In the genomic region with DNA sequence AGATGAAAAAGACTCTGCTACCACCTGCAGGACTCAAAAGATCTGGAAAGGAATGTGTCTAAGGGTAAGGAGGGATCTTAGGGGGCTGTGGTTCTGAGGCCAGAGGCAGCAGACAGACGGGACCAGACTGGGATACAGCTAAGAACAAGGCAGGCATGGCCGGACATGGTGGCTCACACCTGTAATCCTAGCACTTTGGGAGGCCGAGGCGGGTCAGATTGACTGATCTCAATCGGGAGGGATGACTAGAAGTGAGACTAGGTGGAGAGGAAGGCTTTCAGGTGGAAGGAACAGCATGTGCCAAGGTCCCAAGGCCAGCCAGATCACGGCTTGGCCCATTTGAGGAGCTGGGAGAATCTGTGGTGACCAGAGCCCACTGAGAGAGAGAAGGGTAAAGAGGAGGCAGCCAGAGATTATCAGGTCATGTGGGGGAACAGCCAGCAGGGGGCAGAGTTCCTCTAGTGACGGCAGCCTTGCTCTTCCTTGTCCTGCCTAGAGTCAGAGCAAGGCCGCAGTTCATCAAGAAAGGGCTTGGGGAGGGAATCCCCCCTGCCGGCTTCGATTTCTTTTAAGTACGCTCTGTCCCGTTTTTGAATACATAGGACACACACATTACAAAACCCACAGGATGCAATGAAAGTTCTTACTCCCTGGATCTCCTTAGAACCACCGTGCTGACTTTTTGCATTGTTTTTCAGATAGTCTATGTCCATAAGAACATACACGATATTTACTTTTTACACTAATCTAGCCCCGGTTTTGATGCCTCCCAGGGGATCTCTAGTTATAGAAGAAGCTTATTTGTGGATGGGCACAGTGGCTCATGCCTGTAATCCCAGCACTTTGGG, we compare ENCODE assay signal across 8 cellular contexts. TPM values are rescaled to one million over a fixed set of nuclear protein-coding genes. Genes with fewer than 3 reads are reported as not detected.
DNase-seq lines count a peak whose midpoint lies in the region; ATAC-seq and TF ChIP-seq lines count a peak whose summit lies in the region.

No MANE protein-coding gene starts in this region.

- intact Hi-C loops in MCF 10A (cut with micrococcal nuclease) = loop anchor here (1.0 to 5.0 kb wide), 6 partner anchors 36 to 1718 kb away; a partner anchor contains a TSS

- H2AFZ ChIP-seq in GM23338 = no peak overlapping the region

- no peak overlapping the region for H3K4me3 Mint-ChIP-seq in GM23338
- H3K4me3 Mint-ChIP-seq in MCF 10A (ENCODE audit: unreplicated experiment) = no peak overlapping the region

- H3K36me3 Mint-ChIP-seq in GM23338 (ENCODE audit: low read depth) (no peaks in the 10 kb centered on the region; the same call in 2 of the 3 replicates), MCF 10A (ENCODE audit: insufficient read depth, unreplicated experiment) (no peaks in the 10 kb centered on the region)

- POLR2A ChIA-PET in BJ (lab: Charles Lee) (interaction anchor here (0.6 kb wide), 2 partner anchors 43 to 584 kb away, joined by 4 to 9 read pairs; no protein-coding TSS in a partner anchor), MCF 10A (lab: Yijun Ruan, JAX) (interaction anchor here (1.1 to 10.8 kb wide), 8 partner anchors 40 to 83 kb away, joined by 3 to 299 read pairs (median 4); a partner anchor contains a TSS)

- H3K9me3 ChIP-seq in WERI-Rb-1 (ENCODE audit: severe bottlenecking) = no peaks in the 10 kb centered on the region

- no peak overlapping the region for H3K4me2 ChIP-seq in GM23338

- H3F3A ChIP-seq in GM23338 (replicated peaks; ENCODE audit: low read depth) = peaks cover 19% of the 10 kb centered on the region; the same call in 1 of the 2 replicates

- no TSS peak for BruUV-seq in MCF 10A (replicated peaks; lab: Mats Ljungman, UMichigan)

- H4K20me1 ChIP-seq in GM23338 (replicated peaks; ENCODE audit: insufficient read depth) = 0 out of 2 replicates have a peak, but pooled peaks cover 6% of the 10 kb centered on the region

- H3K4me1 Mint-ChIP-seq in GM23338 (peaks cover 28% of the 10 kb centered on the region), MCF 10A (ENCODE audit: insufficient read depth, unreplicated experiment) (peaks cover 32% of the 10 kb centered on the region)

- no peak overlapping the region for H3K27ac ChIP-seq in GM23338 (ENCODE audit: low read depth)
- peak overlapping the region; percentile 0 for H3K27ac ChIP-seq in WERI-Rb-1

- H3K36me3 ChIP-seq in BJ (ENCODE audit: control insufficient read depth, insufficient read depth, low read length) (no peaks in the 10 kb centered on the region), GM23338 (ENCODE audit: insufficient read depth) (no peaks in the 10 kb centered on the region; the same call in 1 of the 2 replicates), WERI-Rb-1 (peaks cover 2% of the 10 kb centered on the region; the same call in 1 of the 2 replicates), kidney epithelial cell (ENCODE audit: control insufficient read depth, insufficient read depth, low read length) (no peaks in the 10 kb centered on the region)

- peaks cover 10% of the 10 kb centered on the region; the same call in 1 of the 2 replicates for H3K4me1 ChIP-seq in GM23338 (ENCODE audit: insufficient read depth)

- H3K4me3 ChIP-seq in BJ (ENCODE audit: low read depth, low read length) (no peak overlapping the region), GM23338 (no peak overlapping the region), WERI-Rb-1 (ENCODE audit: low read depth, low read length) (no peak overlapping the region), kidney epithelial cell (ENCODE audit: low read depth, low read length) (no peak overlapping the region)

- no peaks in the 10 kb centered on the region for H3K9me2 ChIP-seq in GM23338 (ENCODE audit: insufficient read depth)

- H3K9me3 Mint-ChIP-seq in GM23338 (no peaks in the 10 kb centered on the region; the same call in 2 of the 3 replicates), MCF 10A (ENCODE audit: unreplicated experiment) (no peaks in the 10 kb centered on the region)

- H3K79me2 ChIP-seq in GM23338 (replicated peaks; ENCODE audit: insufficient read depth) = 0 out of 2 replicates have a peak, but pooled peaks cover 1% of the 10 kb centered on the region

- TF ChIP-seq CTCF in BJ (IDR thresholded peaks at IDR 0.05; ENCODE audit: insufficient read depth, low read depth, low read length) (peak; percentile 75), GM23338 (conservative IDR thresholded peaks at IDR 0.05; ENCODE audit: low read depth in 2 of 2) (peak; percentile 77 to 92), WERI-Rb-1 (IDR thresholded peaks at IDR 0.05; ENCODE audit: low read depth, low read length) (peak; percentile 97), MCF 10A (IDR thresholded peaks at IDR 0.05; ENCODE audit: unreplicated experiment) (peak; percentile 62), kidney epithelial cell (IDR thresholded peaks at IDR 0.05; ENCODE audit: insufficient read depth, low read length, poor library complexity, severe bottlenecking) (peak; percentile 74)

- peak; percentile 11 for ATAC-seq in GM23338
- no peak for ATAC-seq in HG03159 (IDR thresholded peaks at IDR 0.05; ENCODE audit: unreplicated experiment)

- H3K27me3 ChIP-seq in BJ (ENCODE audit: control insufficient read depth, insufficient read depth, low read length) = peaks cover 12% of the 10 kb centered on the region
- peaks cover 49% of the 10 kb centered on the region for H3K27me3 ChIP-seq in GM23338 (ENCODE audit: insufficient read depth)
- H3K27me3 ChIP-seq in WERI-Rb-1 (ENCODE audit: insufficient read depth, low read depth, severe bottlenecking) = no peaks in the 10 kb centered on the region
- H3K27me3 ChIP-seq in kidney epithelial cell (ENCODE audit: control insufficient read depth, insufficient read depth, low read length) = peaks cover 9% of the 10 kb centered on the region

- H3K27me3 Mint-ChIP-seq in GM23338 (ENCODE audit: insufficient read depth, low read depth, poor library complexity) = peaks cover 45% of the 10 kb centered on the region
- H3K27me3 Mint-ChIP-seq in MCF 10A (ENCODE audit: insufficient read depth, unreplicated experiment) = peaks cover 9% of the 10 kb centered on the region

- DNase-seq in BJ (ENCODE audit: low read depth) (no peak), GM23338 (ENCODE audit: low spot score) (peak; percentile 92), NCI-H2171 (lab: John Stamatoyannopoulos, UW) (peak; percentile 30), WERI-Rb-1 (peak; percentile 93), MCF 10A (ENCODE audit: unreplicated experiment) (peak; percentile 81), kidney epithelial cell (ENCODE audit: low read depth) (no peak)
- peak; percentile 76 to 81 (median 78) for DNase-seq in stimulated activated CD4-positive, alpha-beta T cell treated with anti-CD3 and anti-CD28 coated beads, Interleukin-1b, Interleukin-23, amount 100 ng/mL, for 24 hours (ENCODE audit: low read depth in 4 of 4, low spot score in 1 of 4)

- CTCF ChIA-PET in BJ (lab: Yijun Ruan, JAX) = interaction anchor here (0.9 to 16.5 kb wide), 13 partner anchors 9 to 602 kb away, joined by 3 to 1161 read pairs (median 4); a partner anchor contains a TSS
- CTCF ChIA-PET in MCF 10A (lab: Yijun Ruan, JAX) = interaction anchor here (0.5 to 13.3 kb wide), 34 partner anchors 12 to 1568 kb away, joined by 3 to 927 read pairs (median 4); a partner anchor contains a TSS

- H3K27ac Mint-ChIP-seq in GM23338 (no peak overlapping the region), MCF 10A (ENCODE audit: low read depth, unreplicated experiment) (no peak overlapping the region)

TF ChIP-seq in GM23338, 12 proteins besides CTCF, POLR2A, EP300 and RAD21:
- TF ChIP-seq POLR2AphosphoS5 (IDR thresholded peaks at IDR 0.05; ENCODE audit: low read depth) (no peak), CREB1 (CRISPR knock-in tag; IDR thresholded peaks at IDR 0.05; ENCODE audit: low read depth) (peak; percentile 56)
TF ChIP-seq in GM23338: peak in this region for 1.

RNA-seq across cellular contexts. Expression of a gene that starts 2.6 kb away (rescaled TPM):
- polyA plus RNA-seq in BJ (2011; rRNA removed) = 2.0 and 2.5 TPM in 2 replicates
- 1.5 and 1.9 TPM in 2 replicates for polyA minus RNA-seq in BJ (2011; rRNA and poly(A)+ RNA removed)
- 6.4 and 6.7 TPM in 2 replicates for total RNA-seq in GM23338 (2014; rRNA removed; shearing (Covaris generic))
- polyA plus RNA-seq in GM23338 (2016; fragmentation: Nextera tagmentation; extraction: Ambion mirVana) = 1.1 TPM in 2 replicates
- 0.21 and 0.25 TPM in 2 replicates for total RNA-seq in MCF 10A (2022)
- total RNA-seq in kidney epithelial cell = 7.0 and 16.4 TPM in 2 replicates

RNA-seq across cellular contexts. Expression of a gene that starts 3.2 kb away (rescaled TPM):
- polyA plus RNA-seq in BJ (2011; rRNA removed) = 0.23 and 0.25 TPM in 2 replicates
- 0.21 and 0.47 TPM in 2 replicates for polyA minus RNA-seq in BJ (2011; rRNA and poly(A)+ RNA removed)
- 125 and 139 TPM in 2 replicates for total RNA-seq in GM23338 (2014; rRNA removed; shearing (Covaris generic))
- polyA plus RNA-seq in GM23338 (2016; fragmentation: Nextera tagmentation; extraction: Ambion mirVana) = 40.9 and 44.2 TPM in 2 replicates
- total RNA-seq in MCF 10A (2022) = 0.91 and 2.0 TPM in 2 replicates
- total RNA-seq in kidney epithelial cell = 0.92 and 2.2 TPM in 2 replicates

Comparison
In these comparisons a context has a peak if more than half of its experiments do, and no peak if none do; other contexts are left out.
1. DNase-seq: peak in GM23338 (single experiment), NCI-H2171 (single experiment), WERI-Rb-1 (single experiment), MCF 10A (single experiment) and stimulated activated CD4-positive, alpha-beta T cell treated with anti-CD3 and anti-CD28 coated beads, Interleukin-1b, Interleukin-23, amount 100 ng/mL, for 24 hours (4 of 4); none in BJ (single experiment) and kidney epithelial cell (single experiment).
2. RNA of a gene that starts 3.2 kb away (total RNA-seq): 125 to 139 TPM in GM23338; 0.92 to 2.2 TPM in kidney epithelial cell and 0.91 to 2.0 TPM in MCF 10A; every median in the first group is over 10 times any median in the second.
3. Peak in every context shown above with its lines, with median percentiles within 50 percentile points of each other: CTCF ChIP-seq.